ENCODE assay signal across 8 cellular contexts in the genomic region with DNA sequence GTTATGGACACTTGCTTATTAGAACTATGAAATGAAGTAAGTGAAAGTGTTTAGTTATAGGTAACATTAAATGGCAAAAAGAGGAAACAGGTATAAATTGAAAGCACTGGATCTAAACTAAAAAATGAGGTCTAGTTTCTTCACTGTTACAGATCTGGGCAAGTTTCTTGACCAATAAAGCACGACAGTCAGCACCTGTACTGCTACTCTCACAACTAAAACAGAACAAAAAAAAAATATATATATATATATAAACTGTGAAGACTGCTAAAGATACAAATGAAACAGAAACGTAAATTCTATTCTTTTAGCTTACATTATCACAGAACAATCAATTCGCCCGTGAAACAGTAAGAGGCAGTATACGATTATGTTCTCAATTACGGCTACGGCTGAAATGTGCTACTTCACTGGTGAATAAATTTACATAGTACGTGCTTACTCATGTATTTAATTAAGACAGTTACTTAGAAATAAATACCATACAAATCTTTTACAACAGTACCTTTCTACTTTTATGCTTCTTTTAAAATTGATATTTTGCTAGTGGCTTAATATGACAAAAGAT. TPM values are rescaled to one million over a fixed set of nuclear protein-coding genes. Genes with fewer than 3 reads are reported as not detected.
DNase-seq lines count a peak whose midpoint lies in the region; ATAC-seq and TF ChIP-seq lines count a peak whose summit lies in the region.

No MANE protein-coding gene starts in this region.

- ATAC-seq in GM21360 (IDR thresholded peaks at IDR 0.05; ENCODE audit: unreplicated experiment) (peak; percentile 36), HG03571 (IDR thresholded peaks at IDR 0.05; ENCODE audit: unreplicated experiment) (peak; percentile 33), naive B cell (ENCODE audit: low read depth in 2 of 2) (peak; percentile 18 to 19)

- peak overlapping the region; percentile 17; the same call in 1 of the 2 replicates for H3K4me3 ChIP-seq in GM12864 (ENCODE audit: low read depth, low read length)
- H3K4me3 ChIP-seq in astrocyte of the spinal cord (ENCODE audit: low read depth, low read length), result peak overlapping the region; percentile 16

- peaks cover 0 to 2% (median 0%) of the 10 kb centered on the region in 7 donors for H3K9me3 Mint-ChIP-seq in naive B cell

- H3K27ac Mint-ChIP-seq in naive B cell, result peak overlapping the region in 1 of 6 donors; percentile 72

- H3K36me3 Mint-ChIP-seq in naive B cell, result peaks cover under 1 to 8% of the 10 kb centered on the region in 2 donors

- DNase-seq in GM12864 (ENCODE audit: low read depth), result no peak
- peak; percentile 41 for DNase-seq in astrocyte of the spinal cord (ENCODE audit: low read depth, low spot score)
- peak; percentile 35 for DNase-seq in naive B cell
- DNase-seq in kidney glomerular epithelial cell (lab: John Stamatoyannopoulos, UW), result no peak
- no peak for DNase-seq in SK-N-DZ (ENCODE audit: low spot score)
- no peak for DNase-seq in HPDE6-E6E7 (ENCODE audit: extremely low spot score)

- TF ChIP-seq CTCF in GM12864 (IDR thresholded peaks at IDR 0.05; ENCODE audit: low read depth, low read length, missing control alignments) (peak; percentile 27), astrocyte of the spinal cord (IDR thresholded peaks at IDR 0.05; ENCODE audit: low read depth, low read length) (peak; percentile 11)

- peak overlapping the region in 6 of 8 donors; percentile 7 to 76 (median 54) for H3K4me3 Mint-ChIP-seq in naive B cell

- no peaks in the 10 kb centered on the region for H3K27me3 Mint-ChIP-seq in naive B cell

- peaks cover 21 to 34% (median 30%) of the 10 kb centered on the region in 3 donors for H3K4me1 Mint-ChIP-seq in naive B cell

- in situ Hi-C loops in astrocyte of the spinal cord (cut with HindIII; ENCODE audit: low sequenced_read_pairs), result no loop called here

RNA-seq across cellular contexts. Expression of a gene that starts 4.2 kb away (rescaled TPM):
- polyA plus RNA-seq in naive B cell (ENCODE audit: low read depth in 6 of 6), result 1 to 10 TPM in 5 of 6 donors, under 1 TPM in 1; 0.33 to 3.2 (median 2.1) TPM
- polyA plus RNA-seq in SK-N-DZ (2014; cell fraction: cytosol; rRNA removed), result 0.01 and 0.07 TPM in 2 replicates
- not detected in 2 replicates for polyA plus RNA-seq in SK-N-DZ (2014; cell fraction: nucleus; rRNA removed)

Comparison
In these comparisons a context has a peak if more than half of its experiments do, and no peak if none do; other contexts are left out.
1. DNase-seq: peak in astrocyte of the spinal cord (single experiment) and naive B cell (single experiment); none in GM12864 (single experiment), kidney glomerular epithelial cell (single experiment), SK-N-DZ (single experiment) and HPDE6-E6E7 (single experiment).
2. Peak in every context shown above with its lines, with median percentiles within 50 percentile points of each other: ATAC-seq.